15 cellular contexts compared by ENCODE assay signal in the genomic region with DNA sequence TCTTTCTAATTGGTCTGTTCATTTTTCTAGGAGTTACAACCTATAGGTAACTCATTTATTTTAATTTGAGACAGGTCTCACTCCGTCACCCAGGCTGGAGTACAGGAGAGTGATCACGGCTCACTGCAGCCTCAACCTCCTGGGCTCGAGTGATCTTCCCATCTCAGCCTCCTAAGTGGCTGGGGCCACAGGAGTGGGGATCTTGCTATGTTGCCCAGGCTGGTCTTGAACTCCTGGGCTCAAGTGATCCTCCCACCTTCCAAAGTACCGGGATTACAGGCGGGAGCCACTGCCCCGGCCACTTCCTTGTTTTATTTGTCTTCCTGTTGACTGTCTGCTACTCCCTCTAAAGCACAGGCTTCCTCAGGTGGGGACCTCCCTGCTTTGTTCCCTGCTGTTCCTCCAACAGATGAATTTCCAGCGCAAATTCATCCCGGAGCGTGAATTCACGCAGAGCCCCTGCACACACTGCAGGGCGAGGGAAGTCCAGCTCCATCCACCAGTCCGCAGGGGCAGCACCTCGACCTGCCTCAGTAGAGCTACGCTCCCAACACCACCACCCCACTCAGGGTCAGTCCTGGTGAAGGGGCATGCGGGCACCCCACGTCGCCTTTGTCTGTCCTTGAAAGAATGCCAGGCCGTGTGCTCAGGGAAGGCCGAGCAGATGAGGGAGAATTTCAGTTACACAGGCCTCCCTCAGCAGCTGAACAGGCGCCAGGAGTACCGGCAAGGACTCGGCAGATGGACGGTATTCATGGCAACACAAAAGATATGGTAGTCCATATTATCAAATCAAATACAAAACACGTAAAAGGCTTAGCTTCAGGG. TPM values are rescaled to one million over a fixed set of nuclear protein-coding genes. Genes with fewer than 3 reads are reported as not detected.
DNase-seq lines count a peak whose midpoint lies in the region; ATAC-seq and TF ChIP-seq lines count a peak whose summit lies in the region.
"Had no signal": no experiment of that assay in that cellular context is flagged by ENCODE, and none has a peak within 500 bp of the region (broad histone marks: within the 10 kb centered on the region; RNA-seq: fewer than 3 reads in every experiment).

No MANE protein-coding gene starts in this region.

- intact Hi-C loops in ovary (cut with DNase I): no loop called here

- H3K27ac Mint-ChIP-seq in neural crest cell (ENCODE audit: unreplicated experiment): peak overlapping the region; percentile 73
- no peak overlapping the region for H3K27ac Mint-ChIP-seq in GM23338
- H3K27ac Mint-ChIP-seq: activated T-helper 17 cell treated with anti-CD3 and anti-CD28 coated beads, Interleukin-2, amount 50 U/mL, for 72 hours had no signal

- CTCF ChIA-PET in HEK293 (lab: Yijun Ruan, JAX): interaction anchor here (0.9 to 1.3 kb wide), 3 partner anchors 10 to 13 kb away, joined by 3 to 5 read pairs (median 5); no protein-coding TSS in a partner anchor

- 0 out of 2 replicates have a peak, but pooled peaks cover 2% of the 10 kb centered on the region for H3F3A ChIP-seq in GM23338 (replicated peaks; ENCODE audit: low read depth)

- no peak overlapping the region for H3K4me2 ChIP-seq in GM23338

- H3K9me3 Mint-ChIP-seq in neural crest cell (no peaks in the 10 kb centered on the region), GM23338 (no peaks in the 10 kb centered on the region)
- H3K9me3 Mint-ChIP-seq: activated T-helper 17 cell treated with anti-CD3 and anti-CD28 coated beads, Interleukin-2, amount 50 U/mL, for 72 hours had no signal

- H3K4me1 ChIP-seq in HEK293 (ENCODE audit: control insufficient read depth, insufficient read depth, low read length) (no peaks in the 10 kb centered on the region), ovary (ENCODE audit: insufficient read depth) (peaks cover 2% of the 10 kb centered on the region), GM23338 (ENCODE audit: insufficient read depth) (peaks cover 16% of the 10 kb centered on the region)

- H3K4me3 Mint-ChIP-seq in neural crest cell: no peak overlapping the region
- H3K4me3 Mint-ChIP-seq in GM23338: no peak overlapping the region
- H3K4me3 Mint-ChIP-seq: activated T-helper 17 cell treated with anti-CD3 and anti-CD28 coated beads, Interleukin-2, amount 50 U/mL, for 72 hours had no signal

- no peak overlapping the region for H2AFZ ChIP-seq in GM23338

- no peak for TF ChIP-seq EP300 in ovary (IDR thresholded peaks at IDR 0.05)

- H3K9me2 ChIP-seq in GM23338 (ENCODE audit: insufficient read depth): no peaks in the 10 kb centered on the region

- DNase-seq in NCI-H2107 treated with DMSO at 0.1 percent for 48 hours (lab: John Stamatoyannopoulos, UW; ENCODE audit: unreplicated experiment) (peak; percentile 40), neural crest cell (ENCODE audit: low read depth, low spot score) (no peak), ovary (no peak), GM23338 (ENCODE audit: low spot score) (no peak), COLO829 (ENCODE audit: low spot score) (no peak)
- DNase-seq: activated CD4-positive, alpha-beta T cell treated with anti-CD3 and anti-CD28 coated beads for 1 hour; MG63; upper lobe of right lung had no signal

- POLR2A ChIA-PET in HEK293 (lab: Yijun Ruan, JAX): interaction anchor here (1.0 kb wide), 1 partner anchor 28 kb away, joined by 3 read pairs; no protein-coding TSS in a partner anchor

- H3K27me3 ChIP-seq in ovary (no peaks in the 10 kb centered on the region), GM23338 (ENCODE audit: insufficient read depth) (no peaks in the 10 kb centered on the region)
- H3K27me3 ChIP-seq: MG63, upper lobe of right lung had no signal

- H3K9me3 ChIP-seq in HEK293 (ENCODE audit: control insufficient read depth, insufficient read depth, low read depth, low read length) (no peaks in the 10 kb centered on the region), ovary (no peaks in the 10 kb centered on the region)
- H3K9me3 ChIP-seq: MG63, upper lobe of right lung had no signal

- no peak for TF ChIP-seq POLR2A in ovary (IDR thresholded peaks at IDR 0.05)

- no peak for ATAC-seq in GM23338
- ATAC-seq in GM18858 (IDR thresholded peaks at IDR 0.05; ENCODE audit: unreplicated experiment): no peak
- ATAC-seq: activated T-helper 17 cell treated with anti-CD3 and anti-CD28 coated beads, Interleukin-2, amount 50 U/mL, for 72 hours had no signal

- H3K36me3 Mint-ChIP-seq in neural crest cell (ENCODE audit: low read depth) (peaks cover 4% of the 10 kb centered on the region), GM23338 (ENCODE audit: low read depth) (peaks cover 3% of the 10 kb centered on the region; the same call in 2 of the 3 replicates)

- peaks cover 83% of the 10 kb centered on the region for H3K79me2 ChIP-seq in GM23338 (replicated peaks; ENCODE audit: insufficient read depth)

- H3K4me1 Mint-ChIP-seq in neural crest cell (peaks cover 23% of the 10 kb centered on the region), GM23338 (peaks cover 25% of the 10 kb centered on the region)

- H3K36me3 ChIP-seq in HEK293 (ENCODE audit: control insufficient read depth in 2 of 2, insufficient read depth in 1 of 2, low read length in 2 of 2) (peaks cover 0 to 42% of the 10 kb centered on the region in 2 experiments; a peak in 1 of 3 replicates), ovary (no peaks in the 10 kb centered on the region), GM23338 (ENCODE audit: insufficient read depth) (no peaks in the 10 kb centered on the region)

- H3K4me3 ChIP-seq in HEK293 (ENCODE audit: low read depth, low read length) (no peak overlapping the region), ovary (no peak overlapping the region), GM23338 (no peak overlapping the region)
- H3K4me3 ChIP-seq: lung, MG63, upper lobe of right lung had no signal

- WGBS in ovary, 3 donors: 41 to 72% (median 46%) methylated on average over 24 of the region's 24 CpGs

- H3K27ac ChIP-seq in HEK293 (ENCODE audit: extremely low read depth, low read depth, low read length): no peak overlapping the region
- peak overlapping the region; percentile 9 for H3K27ac ChIP-seq in angular gyrus (ENCODE audit: low read depth, low read length)
- no peak overlapping the region for H3K27ac ChIP-seq in ovary
- no peak overlapping the region for H3K27ac ChIP-seq in GM23338 (ENCODE audit: low read depth)
- H3K27ac ChIP-seq: upper lobe of right lung had no signal

- H4K20me1 ChIP-seq in GM23338 (replicated peaks; ENCODE audit: insufficient read depth): peaks cover 48% of the 10 kb centered on the region

- H3K27me3 Mint-ChIP-seq in neural crest cell (ENCODE audit: low read depth) (no peaks in the 10 kb centered on the region), GM23338 (ENCODE audit: insufficient read depth, low read depth, poor library complexity) (peaks cover 13% of the 10 kb centered on the region)
- H3K27me3 Mint-ChIP-seq: activated T-helper 17 cell treated with anti-CD3 and anti-CD28 coated beads, Interleukin-2, amount 50 U/mL, for 72 hours had no signal

- TF ChIP-seq CTCF in HEK293 (tag by site-specific recombination; IDR thresholded peaks at IDR 0.05) (no peak), neural crest cell (conservative IDR thresholded peaks at IDR 0.05) (no peak), ovary (IDR thresholded peaks at IDR 0.05) (no peak), GM23338 (conservative IDR thresholded peaks at IDR 0.05; ENCODE audit: low read depth in 2 of 2) (no peak)

TF ChIP-seq in HEK293, 187 proteins besides CTCF, POLR2A, EP300 and RAD21:
- TF ChIP-seq ZNF121 (tag by site-specific recombination; IDR thresholded peaks at IDR 0.05): peak; percentile 92
- no peak for TF ChIP-seq SCRT1 (tag by site-specific recombination; IDR thresholded peaks at IDR 0.05; ENCODE audit: borderline replicate concordance)

TF ChIP-seq in GM23338, 12 proteins besides CTCF, POLR2A, EP300 and RAD21 (continues in another document):
- no peak for TF ChIP-seq EZH2phosphoT487 (IDR thresholded peaks at IDR 0.05; ENCODE audit: unreplicated experiment)

RNA-seq across cellular contexts. Expression of gene QSOX2, which starts 6.3 kb away (rescaled TPM):
- total RNA-seq in neural crest cell (28.0 and 28.7 TPM in 2 replicates), ovary (10 to 100 TPM in 3 of 7 donors, 1 to 10 TPM in 4; 7.5 to 14.3 (median 10.0) TPM)
- polyA plus RNA-seq in ovary (1 to 10 TPM; 5.6 to 5.8 TPM), GM23338 (2016; fragmentation: Nextera tagmentation; extraction: Ambion mirVana) (9.2 and 10.5 TPM in 2 replicates)
- total RNA-seq in GM23338 (2014; rRNA removed; shearing (Covaris generic)): 25.5 and 29.2 TPM in 2 replicates

RNA-seq across cellular contexts. Expression of gene LHX3, which starts 34.4 kb away (rescaled TPM):
- total RNA-seq in neural crest cell (0.07 TPM in 1 of 2 replicates, not detected in the other), ovary (not detected)
- polyA plus RNA-seq in ovary (not detected), GM23338 (2016; fragmentation: Nextera tagmentation; extraction: Ambion mirVana) (0.08 TPM in 1 of 2 replicates, not detected in the other)
- total RNA-seq in GM23338 (2014; rRNA removed; shearing (Covaris generic)): not detected in 2 replicates
- total RNA-seq: endothelial cell of umbilical vein, lung, osteoblast, upper lobe of right lung had no signal
- polyA plus RNA-seq: endothelial cell of umbilical vein, lung had no signal
